Comparison of ENCODE assay signal across 8 cellular contexts in the genomic region with DNA sequence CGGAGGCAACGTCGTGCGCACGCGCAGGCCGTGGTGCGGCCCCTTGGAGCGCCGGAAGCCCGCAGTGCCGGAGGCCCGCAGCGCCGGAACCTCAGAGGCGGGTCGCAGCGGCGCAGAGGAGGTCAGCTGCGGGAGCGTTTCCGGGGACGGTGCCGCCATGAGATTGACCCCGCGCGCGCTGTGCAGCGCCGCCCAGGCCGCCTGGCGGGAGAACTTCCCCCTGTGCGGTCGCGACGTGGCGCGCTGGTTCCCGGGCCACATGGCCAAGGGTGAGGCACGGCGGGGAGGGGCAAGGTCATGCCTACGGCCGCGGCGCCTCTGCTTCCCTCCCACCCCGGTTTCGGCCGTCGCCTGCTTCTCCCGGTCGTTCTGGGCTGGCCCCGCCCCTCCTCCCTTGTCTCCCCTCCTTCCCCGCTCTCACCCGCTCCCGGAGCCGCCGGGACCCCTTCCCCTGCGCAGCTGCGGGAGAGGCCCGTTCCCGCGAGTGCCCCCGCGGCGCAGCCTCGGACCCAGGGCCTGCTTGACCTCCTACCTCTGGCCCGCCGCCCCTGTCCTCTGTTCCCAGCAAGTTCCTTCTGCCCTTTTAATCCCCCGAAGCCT. TPM values are rescaled to one million over a fixed set of nuclear protein-coding genes. Genes with fewer than 3 reads are reported as not detected.
DNase-seq lines count a peak whose midpoint lies in the region; ATAC-seq and TF ChIP-seq lines count a peak whose summit lies in the region.

A gene with protein sequence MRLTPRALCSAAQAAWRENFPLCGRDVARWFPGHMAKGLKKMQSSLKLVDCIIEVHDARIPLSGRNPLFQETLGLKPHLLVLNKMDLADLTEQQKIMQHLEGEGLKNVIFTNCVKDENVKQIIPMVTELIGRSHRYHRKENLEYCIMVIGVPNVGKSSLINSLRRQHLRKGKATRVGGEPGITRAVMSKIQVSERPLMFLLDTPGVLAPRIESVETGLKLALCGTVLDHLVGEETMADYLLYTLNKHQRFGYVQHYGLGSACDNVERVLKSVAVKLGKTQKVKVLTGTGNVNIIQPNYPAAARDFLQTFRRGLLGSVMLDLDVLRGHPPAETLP (plus strand): TSS at position 94 of the 600 bp plus-strand sequence. CDS start 64 bp downstream, at position 158.

- peak; percentile 38 for TF ChIP-seq CTCF in foreskin keratinocyte (conservative IDR thresholded peaks at IDR 0.05)
- peak; percentile 24 for TF ChIP-seq CTCF in neural progenitor cell (IDR thresholded peaks at IDR 0.05)

- peak within 1 kb of the TSS; percentile 84 for H3K4me2 ChIP-seq in GM23248 (ENCODE audit: unreplicated experiment)
- peak within 1 kb of the TSS; percentile 97 for H3K4me2 ChIP-seq in Karpas-422 (ENCODE audit: low read depth, low read length, poor library complexity, severe bottlenecking)
- peak within 1 kb of the TSS; percentile 99 for H3K4me2 ChIP-seq in neural progenitor cell

- peak; percentile 94 for DNase-seq in ELR (ENCODE audit: low read depth)
- DNase-seq in GM23248: peak; percentile 98
- peak; percentile 99 for DNase-seq in Karpas-422
- DNase-seq in SHP77 (lab: John Stamatoyannopoulos, UW): peak; percentile 84 to 91
- DNase-seq in activated naive CD4-positive, alpha-beta T cell (lab: John Stamatoyannopoulos, UW): peak; percentile 84 to 93 (median 87)
- peak; percentile 60 to 77 for DNase-seq in foreskin keratinocyte
- peak; percentile 99 for DNase-seq in neural progenitor cell (ENCODE audit: low spot score)
- peak; percentile 63 to 97 (median 90) for DNase-seq in substantia nigra (lab: John Stamatoyannopoulos, UW)

- H3K4me3 Mint-ChIP-seq in neural progenitor cell: peak within 1 kb of the TSS; percentile 98

- peak within 1 kb of the TSS; percentile 92 for H3K27ac Mint-ChIP-seq in neural progenitor cell

- H3K36me3 ChIP-seq in GM23248 (ENCODE audit: low read depth): 0 out of 2 replicates have a peak, but pooled peaks cover 7% of the 10 kb centered on the region
- peaks cover 12% of the 10 kb centered on the region for H3K36me3 ChIP-seq in Karpas-422 (ENCODE audit: insufficient read depth, low read length)
- H3K36me3 ChIP-seq in neural progenitor cell: no peaks in the 10 kb centered on the region

- 0 out of 2 replicates have a peak, but pooled peaks cover 9% of the 10 kb centered on the region for H3K4me1 ChIP-seq in GM23248 (ENCODE audit: insufficient read depth)
- peaks cover 43% of the 10 kb centered on the region for H3K4me1 ChIP-seq in Karpas-422 (ENCODE audit: low read length)
- peaks cover 3% of the 10 kb centered on the region for H3K4me1 ChIP-seq in foreskin keratinocyte
- peaks cover 11% of the 10 kb centered on the region for H3K4me1 ChIP-seq in neural progenitor cell

- H3K79me2 ChIP-seq in GM23248 (ENCODE audit: insufficient read depth) (peaks cover 49% of the 10 kb centered on the region), Karpas-422 (ENCODE audit: low read length) (peaks cover 34% of the 10 kb centered on the region), neural progenitor cell (ENCODE audit: low read depth) (peaks cover 44% of the 10 kb centered on the region)

- H3K27me3 ChIP-seq in GM23248 (replicated peaks; ENCODE audit: insufficient read depth): no peaks in the 10 kb centered on the region
- H3K27me3 ChIP-seq in Karpas-422 (ENCODE audit: low read length): no peaks in the 10 kb centered on the region
- no peaks in the 10 kb centered on the region for H3K27me3 ChIP-seq in foreskin keratinocyte
- no peaks in the 10 kb centered on the region for H3K27me3 ChIP-seq in neural progenitor cell

- in situ Hi-C loops in GM23248 (cut with MboI): no loop called here

- H3K27me3 Mint-ChIP-seq in neural progenitor cell (ENCODE audit: insufficient read depth, low read depth): peaks cover 5% of the 10 kb centered on the region

- ATAC-seq in foreskin keratinocyte: peak; percentile 88

- H3K9me2 ChIP-seq in GM23248 (ENCODE audit: insufficient read depth) (no peaks in the 10 kb centered on the region), Karpas-422 (replicated peaks; ENCODE audit: insufficient read depth, low read length) (no peaks in the 10 kb centered on the region)

- H3K9ac ChIP-seq in GM23248 (peak within 1 kb of the TSS; percentile 94), Karpas-422 (ENCODE audit: low read length) (peak within 1 kb of the TSS; percentile 96), neural progenitor cell (peak within 1 kb of the TSS; percentile 78)

- peaks cover 16% of the 10 kb centered on the region for H3K4me1 Mint-ChIP-seq in neural progenitor cell

- H3K9me3 ChIP-seq in GM23248 (ENCODE audit: low read depth) (no peaks in the 10 kb centered on the region), Karpas-422 (ENCODE audit: low read length) (no peaks in the 10 kb centered on the region), neural progenitor cell (ENCODE audit: low read depth) (no peaks in the 10 kb centered on the region)

- H2AFZ ChIP-seq in GM23248: peak within 1 kb of the TSS; percentile 94
- peak within 1 kb of the TSS; percentile 56; the same call in 1 of the 2 replicates for H2AFZ ChIP-seq in Karpas-422 (ENCODE audit: low read length)
- H2AFZ ChIP-seq in neural progenitor cell (replicated peaks): peak within 1 kb of the TSS; percentile 38

- WGBS in GM23248 (ENCODE audit: low coverage in 1 of 2, low lambda C conversion rate in 2 of 2, missing lambda C conversion rate in 2 of 2), 2 experiments: 0 to 1% methylated on average over 34 to 69 of the region's 69 CpGs

- H3K4me3 ChIP-seq in GM23248: peak within 1 kb of the TSS; percentile 92
- peak within 1 kb of the TSS; percentile 98 for H3K4me3 ChIP-seq in Karpas-422 (ENCODE audit: low read length)
- peak within 1 kb of the TSS; percentile 96 for H3K4me3 ChIP-seq in neural progenitor cell

- H3F3A ChIP-seq in GM23248 (ENCODE audit: insufficient read depth) (no peaks in the 10 kb centered on the region), neural progenitor cell (ENCODE audit: low read depth) (peaks cover 9% of the 10 kb centered on the region)

- H3K27ac ChIP-seq in GM23248 (peak within 1 kb of the TSS; percentile 70), Karpas-422 (ENCODE audit: low read length) (peak within 1 kb of the TSS; percentile 56; the same call in 1 of the 2 replicates), foreskin keratinocyte (peak within 1 kb of the TSS; percentile 75), neural progenitor cell (peak within 1 kb of the TSS; percentile 16), substantia nigra (ENCODE audit: low read depth, low read length, poor library complexity, severe bottlenecking) (peak within 1 kb of the TSS; percentile 82)

- no peaks in the 10 kb centered on the region for H3K9me3 Mint-ChIP-seq in neural progenitor cell

- peaks cover 10% of the 10 kb centered on the region for H3K36me3 Mint-ChIP-seq in neural progenitor cell

- H4K20me1 ChIP-seq in GM23248 (ENCODE audit: insufficient read depth) (no peaks in the 10 kb centered on the region), Karpas-422 (ENCODE audit: insufficient read depth, low read depth, low read length) (no peaks in the 10 kb centered on the region), neural progenitor cell (ENCODE audit: low read depth) (peaks cover 6% of the 10 kb centered on the region)

RNA-seq across cellular contexts. Expression of the gene that starts here (rescaled TPM):
- 22.8 and 26.1 TPM in 2 replicates for total RNA-seq in GM23248 (2014; rRNA removed; shearing (Covaris generic))
- 50.7 and 53.4 TPM in 2 replicates for polyA plus RNA-seq in GM23248 (2016; fragmentation: Nextera tagmentation; extraction: Ambion mirVana)
- total RNA-seq in Karpas-422 (2014; rRNA removed; shearing (Covaris generic); ENCODE audit: low replicate concordance): 26.9 and 33.6 TPM in 2 replicates
- 32.5 and 36.3 TPM in 2 replicates for total RNA-seq in foreskin keratinocyte
- polyA plus RNA-seq in foreskin keratinocyte: 45.9 and 49.7 TPM in 2 replicates
- 28.0 and 28.8 TPM in 2 replicates for total RNA-seq in neural progenitor cell (ENCODE audit: low replicate concordance)

Comparison
In these comparisons a context has a peak if more than half of its experiments do, and no peak if none do; other contexts are left out.
1. Peak in every context shown above with its lines: DNase-seq, ATAC-seq, H3K4me3 ChIP-seq and H3K27ac ChIP-seq.
2. H2AFZ ChIP-seq: peak in every context shown above with its lines; median percentile 94 in GM23248; 56 in Karpas-422; 38 in neural progenitor cell.
3. H3K27ac ChIP-seq: peak in every context shown above with its lines; median percentile 82 in substantia nigra; 75 in foreskin keratinocyte; 70 in GM23248; 56 in Karpas-422; 16 in neural progenitor cell.